Comparison of ENCODE assay signal across 9 cellular contexts in the genomic region with DNA sequence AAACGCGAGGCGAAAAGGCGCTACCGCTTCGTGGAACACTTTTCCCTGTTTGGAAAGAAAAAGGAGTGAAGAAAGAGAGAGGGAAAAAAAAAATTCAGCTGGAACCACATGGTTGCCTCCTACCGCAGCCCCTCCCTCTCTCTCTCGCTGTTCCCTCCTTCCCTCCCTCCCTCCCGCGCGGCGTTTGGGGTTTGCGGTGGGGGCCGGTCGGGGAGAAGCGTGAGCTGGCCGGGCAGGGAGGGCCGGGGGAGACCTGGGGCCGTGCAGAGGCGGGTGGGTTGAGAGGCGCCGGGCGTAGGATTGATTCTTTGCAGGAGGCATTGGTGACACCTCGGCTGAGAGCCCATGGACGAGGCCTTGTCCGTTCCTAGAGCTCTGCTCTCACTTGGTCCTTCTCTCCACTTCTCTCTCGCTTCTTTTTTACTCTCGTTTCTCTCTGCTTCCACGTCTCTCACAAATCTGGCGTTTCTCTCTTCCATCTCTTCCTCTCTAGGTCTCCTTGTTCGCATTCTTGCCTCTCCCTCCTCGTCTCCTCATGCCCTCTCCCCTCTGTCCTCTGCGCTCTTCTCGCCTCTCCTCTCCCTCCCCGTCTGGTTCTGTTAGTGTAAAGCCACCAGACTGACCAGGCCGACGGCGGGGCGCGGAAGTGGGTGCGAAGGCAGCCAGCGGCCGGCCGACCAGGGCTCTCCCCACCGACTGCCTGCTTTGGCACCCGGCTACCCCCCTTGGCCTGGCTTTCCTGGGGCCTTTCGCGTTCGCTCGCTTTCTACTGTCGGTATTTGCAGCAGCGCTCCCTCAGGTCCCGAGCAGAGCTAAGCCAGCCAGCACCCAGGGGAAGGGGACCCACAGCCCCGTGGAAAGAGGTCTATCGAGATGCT. TPM values are rescaled to one million over a fixed set of nuclear protein-coding genes. Genes with fewer than 3 reads are reported as not detected.
DNase-seq lines count a peak whose midpoint lies in the region; ATAC-seq and TF ChIP-seq lines count a peak whose summit lies in the region.
"Had no signal": no experiment of that assay in that cellular context is flagged by ENCODE, and none has a peak within 500 bp of the region (broad histone marks: within the 10 kb centered on the region; RNA-seq: fewer than 3 reads in every experiment).

CLMP (minus strand) TSS at position 67 of the 878 bp plus-strand sequence. CDS start 308 bp downstream, outside the sequence.

- peak within 1 kb of the TSS; percentile 75 for H3K4me3 Mint-ChIP-seq in Caco-2 (ENCODE audit: unreplicated experiment)
- peak within 1 kb of the TSS; percentile 55 for H3K4me3 Mint-ChIP-seq in central memory CD8-positive, alpha-beta T cell
- H3K4me3 Mint-ChIP-seq in stimulated activated naive CD8-positive, alpha-beta T cell treated with anti-CD3 and anti-CD28 coated beads, Interleukin-15, Interleukin-2, amounts not matched to agents 100 ng/mL and 50 ng/mL, for 24 hours, result peak within 1 kb of the TSS; percentile 56

- no peak for TF ChIP-seq CTCF in Caco-2 (IDR thresholded peaks at IDR 0.05; ENCODE audit: insufficient read depth in 1 of 2, low read depth in 1 of 2, low read length in 1 of 2, severe bottlenecking in 1 of 2, unreplicated experiment in 1 of 2)
- no peak for TF ChIP-seq CTCF in GM10248 (IDR thresholded peaks at IDR 0.05; ENCODE audit: control extremely low read depth, extremely low read depth, low read depth, missing control alignments)

- intact Hi-C loops in Caco-2 (cut with micrococcal nuclease; ENCODE audit: unreplicated experiment), result loop anchor here (1.0 to 2.0 kb wide), 4 partner anchors 17 to 36 kb away; no protein-coding TSS in a partner anchor

- CTCF ChIA-PET in Caco-2 (lab: Charles Lee) (interaction anchor here (0.7 to 1.1 kb wide), 5 partner anchors 11 to 87 kb away, joined by 3 to 6 read pairs (median 3); no protein-coding TSS in a partner anchor), GM10248 (lab: Yijun Ruan, JAX) (no interaction called here)

- no peaks in the 10 kb centered on the region for H3K9me3 Mint-ChIP-seq in Caco-2 (ENCODE audit: unreplicated experiment)
- H3K9me3 Mint-ChIP-seq in central memory CD8-positive, alpha-beta T cell, result no peaks in the 10 kb centered on the region
- H3K9me3 Mint-ChIP-seq in stimulated activated naive CD8-positive, alpha-beta T cell treated with anti-CD3 and anti-CD28 coated beads, Interleukin-15, Interleukin-2, amounts not matched to agents 100 ng/mL and 50 ng/mL, for 24 hours, result no peaks in the 10 kb centered on the region

- peak within 1 kb of the TSS; percentile 43 for H3K27ac Mint-ChIP-seq in Caco-2 (ENCODE audit: unreplicated experiment)
- no peak within 1 kb of the TSS for H3K27ac Mint-ChIP-seq in central memory CD8-positive, alpha-beta T cell (ENCODE audit: low read depth)
- H3K27ac Mint-ChIP-seq in stimulated activated naive CD8-positive, alpha-beta T cell treated with anti-CD3 and anti-CD28 coated beads, Interleukin-15, Interleukin-2, amounts not matched to agents 100 ng/mL and 50 ng/mL, for 24 hours, result peak within 1 kb of the TSS; percentile 42

- peaks cover 21% of the 10 kb centered on the region for H3K4me1 ChIP-seq in Caco-2
- H3K4me1 ChIP-seq: right lobe of liver had no signal

- H3K4me3 ChIP-seq in Caco-2 (ENCODE audit: low read depth, low read length), result peak within 1 kb of the TSS; percentile 58
- H3K4me3 ChIP-seq: right lobe of liver had no signal

- peaks cover 4% of the 10 kb centered on the region for H3K36me3 Mint-ChIP-seq in Caco-2 (ENCODE audit: insufficient read depth, unreplicated experiment)
- peaks cover 3% of the 10 kb centered on the region for H3K36me3 Mint-ChIP-seq in central memory CD8-positive, alpha-beta T cell (ENCODE audit: insufficient read depth)
- no peaks in the 10 kb centered on the region for H3K36me3 Mint-ChIP-seq in stimulated activated naive CD8-positive, alpha-beta T cell treated with anti-CD3 and anti-CD28 coated beads, Interleukin-15, Interleukin-2, amounts not matched to agents 100 ng/mL and 50 ng/mL, for 24 hours (ENCODE audit: low read depth)

- peaks cover 17% of the 10 kb centered on the region for H3K4me1 Mint-ChIP-seq in Caco-2 (ENCODE audit: low read depth, unreplicated experiment)
- peaks cover 13% of the 10 kb centered on the region for H3K4me1 Mint-ChIP-seq in central memory CD8-positive, alpha-beta T cell
- peaks cover 15% of the 10 kb centered on the region for H3K4me1 Mint-ChIP-seq in stimulated activated naive CD8-positive, alpha-beta T cell treated with anti-CD3 and anti-CD28 coated beads, Interleukin-15, Interleukin-2, amounts not matched to agents 100 ng/mL and 50 ng/mL, for 24 hours (ENCODE audit: low read depth)

- POLR2A ChIA-PET in Caco-2 (lab: Charles Lee) (interaction anchor here (0.6 to 0.9 kb wide), 8 partner anchors 19 to 94 kb away, joined by 3 to 7 read pairs (median 4); no protein-coding TSS in a partner anchor), GM10248 (lab: Yijun Ruan, JAX) (no interaction called here)

- DNase-seq in Caco-2 (peak; percentile 71 to 73), NCI-H1105 (lab: John Stamatoyannopoulos, UW) (peak; percentile 57), left kidney (ENCODE audit: low read depth, low spot score) (peak; percentile 90), NCI-H1048 (lab: John Stamatoyannopoulos, UW) (no peak), GM10248 (ENCODE audit: extremely low spot score) (no peak), COR-L47 (lab: John Stamatoyannopoulos, UW) (no peak)
- DNase-seq in central memory CD8-positive, alpha-beta T cell (ENCODE audit: low spot score in 2 of 2), result no peak
- DNase-seq: right lobe of liver had no signal

- no peaks in the 10 kb centered on the region for H3K36me3 ChIP-seq in Caco-2 (ENCODE audit: control insufficient read depth, insufficient read depth, low read length)
- H3K36me3 ChIP-seq: right lobe of liver had no signal

- no peak for ATAC-seq in central memory CD8-positive, alpha-beta T cell (replicated peaks; ENCODE audit: extremely low read depth, poor library complexity, severe bottlenecking)

- peaks cover 5% of the 10 kb centered on the region for H3K27me3 Mint-ChIP-seq in Caco-2 (ENCODE audit: insufficient read depth, unreplicated experiment)
- H3K27me3 Mint-ChIP-seq in central memory CD8-positive, alpha-beta T cell, result peaks cover 86% of the 10 kb centered on the region
- H3K27me3 Mint-ChIP-seq in stimulated activated naive CD8-positive, alpha-beta T cell treated with anti-CD3 and anti-CD28 coated beads, Interleukin-15, Interleukin-2, amounts not matched to agents 100 ng/mL and 50 ng/mL, for 24 hours, result peaks cover 77% of the 10 kb centered on the region

- BruUV-seq in Caco-2 (replicated peaks; lab: Mats Ljungman, UMichigan), result TSS peak; percentile 56

- H3K27me3 ChIP-seq in Caco-2 (replicated peaks; ENCODE audit: control insufficient read depth, insufficient read depth, low read length), result no peaks in the 10 kb centered on the region

- no peaks in the 10 kb centered on the region for H3K9me3 ChIP-seq in Caco-2
- H3K9me3 ChIP-seq: right lobe of liver had no signal

RNA-seq across cellular contexts. Expression of gene CLMP, which starts in this region (rescaled TPM):
- total RNA-seq in Caco-2 (2022), result 44.0 and 58.9 TPM in 2 replicates

Comparison
In these comparisons a context has a peak if more than half of its experiments do, and no peak if none do; other contexts are left out.
1. DNase-seq: peak in Caco-2 (2 of 2), NCI-H1105 (single experiment) and left kidney (single experiment); none in central memory CD8-positive, alpha-beta T cell (0 of 2), NCI-H1048 (single experiment), GM10248 (single experiment) and COR-L47 (single experiment).
2. Peak in every context shown above with its lines, with median percentiles within 50 percentile points of each other: H3K4me3 Mint-ChIP-seq.